Comparison of ENCODE assay signal across 10 cellular contexts in the genomic region with DNA sequence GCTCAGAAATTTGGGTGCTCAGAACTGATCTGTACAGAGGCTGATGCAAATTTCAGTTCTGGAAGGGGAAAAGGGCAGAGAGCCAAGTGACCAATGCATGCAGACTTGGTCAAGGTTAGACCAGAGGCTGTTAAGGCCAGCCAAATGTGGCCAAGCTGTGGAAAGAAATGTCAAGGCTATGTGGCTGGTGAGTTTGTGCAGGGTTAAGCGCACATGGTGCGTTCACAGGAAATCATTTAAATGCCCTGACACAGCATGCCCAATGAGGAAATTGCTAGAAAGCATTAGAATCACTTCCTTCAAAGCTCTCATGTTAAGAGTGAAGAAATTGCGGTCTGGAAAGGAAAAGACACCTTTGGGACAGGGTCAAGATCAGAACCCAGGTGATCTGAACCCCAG. TPM values are rescaled to one million over a fixed set of nuclear protein-coding genes. Genes with fewer than 3 reads are reported as not detected.
A peak's percentile ranks its signal among the peaks of the same experiment; 100 is the strongest.
DNase-seq lines count a peak whose midpoint lies in the region; ATAC-seq and TF ChIP-seq lines count a peak whose summit lies in the region.
"Had no signal": no experiment of that assay in that cellular context is flagged by ENCODE, and none has a peak within 500 bp of the region (broad histone marks: within the 10 kb centered on the region; RNA-seq: fewer than 3 reads in every experiment).

No MANE protein-coding gene starts in this region.

- no peak for TF ChIP-seq CTCF in Calu3 (IDR thresholded peaks at IDR 0.05; ENCODE audit: unreplicated experiment)

- no peaks in the 10 kb centered on the region for H3K79me1 ChIP-seq in neuronal stem cell (ENCODE audit: low read depth, low read length)

- H2AFZ ChIP-seq in neuronal stem cell (ENCODE audit: low read length): peak overlapping the region; percentile 6

- H3K4me3 Mint-ChIP-seq in Calu3 (ENCODE audit: low read depth, unreplicated experiment): no peak overlapping the region
- H3K4me3 Mint-ChIP-seq: nephron had no signal

- H2BK12ac ChIP-seq in neuronal stem cell (ENCODE audit: low read length): no peak overlapping the region

- H3K18ac ChIP-seq in neuronal stem cell (ENCODE audit: low read length): no peak overlapping the region

- no peak overlapping the region for H3K14ac ChIP-seq in neuronal stem cell (ENCODE audit: low read length)

- peaks cover 4 to 10% of the 10 kb centered on the region in 2 donors for H3K4me1 ChIP-seq in neuronal stem cell (ENCODE audit: control insufficient read depth in 2 of 2, insufficient read depth in 1 of 2, low read depth in 1 of 2, low read length in 2 of 2)

- no peaks in the 10 kb centered on the region for H3K27me3 ChIP-seq in neuronal stem cell (ENCODE audit: control insufficient read depth in 3 of 3, insufficient read depth in 3 of 3, low read depth in 1 of 3, low read length in 3 of 3)

- no peak overlapping the region for H3K27ac ChIP-seq in neuronal stem cell (replicated peaks; ENCODE audit: low read length)

- no peaks in the 10 kb centered on the region for H3K36me3 ChIP-seq in neuronal stem cell (replicated peaks in 1 of 2; ENCODE audit: control insufficient read depth in 2 of 2, insufficient read depth in 2 of 2, low read length in 2 of 2)

- WGBS in neuronal stem cell (ENCODE audit: extremely low coverage in 2 of 2, insufficient read length in 2 of 2, insufficient replicate concordance in 1 of 2), 2 donors: no CpG with 5 or more reads among the region's 3 CpGs

- H2AK5ac ChIP-seq in neuronal stem cell (ENCODE audit: low read depth, low read length): no peak overlapping the region

- H3K23ac ChIP-seq in neuronal stem cell (ENCODE audit: low read depth, low read length, poor library complexity): no peak overlapping the region

- peaks cover 16% of the 10 kb centered on the region for H3K36me3 Mint-ChIP-seq in Calu3 (ENCODE audit: insufficient read depth, unreplicated experiment)

- no peak overlapping the region for H4K8ac ChIP-seq in neuronal stem cell (ENCODE audit: low read depth, low read length)

- H4K91ac ChIP-seq in neuronal stem cell (ENCODE audit: low read depth, low read length, poor library complexity): no peak overlapping the region

- peak; percentile 32 for ATAC-seq in GM19043 (IDR thresholded peaks at IDR 0.05; ENCODE audit: low read depth, unreplicated experiment)
- peak; percentile 33 for ATAC-seq in HG02759 (IDR thresholded peaks at IDR 0.05; ENCODE audit: unreplicated experiment)

- no TSS peak for BruUV-seq in Calu3 (replicated peaks; lab: Mats Ljungman, UMichigan)

- intact Hi-C loops in Calu3 (cut with micrococcal nuclease; ENCODE audit: unreplicated experiment): loop anchor here (1.0 to 2.0 kb wide), 2 partner anchors 29 to 78 kb away; no protein-coding TSS in a partner anchor

- H3K4me1 Mint-ChIP-seq in Calu3 (ENCODE audit: low read depth, unreplicated experiment): peaks cover 11% of the 10 kb centered on the region

- DNase-seq in NAMALWA (ENCODE audit: low spot score): peak; percentile 27
- no peak for DNase-seq in neuronal stem cell (ENCODE audit: low spot score)
- no peak for DNase-seq in NCI-H1092 treated with DMSO at 0.1 percent for 48 hours (lab: John Stamatoyannopoulos, UW)
- DNase-seq in cortex of kidney (lab: John Stamatoyannopoulos, UW): no peak
- DNase-seq in Calu3: no peak
- DNase-seq: effector CD4-positive, alpha-beta T cell had no signal

- no peak overlapping the region for H3K4me3 ChIP-seq in neuronal stem cell (ENCODE audit: low read length in 2 of 2)
- H3K4me3 ChIP-seq: K562 had no signal

- no peak overlapping the region for H3K27ac Mint-ChIP-seq in Calu3 (ENCODE audit: unreplicated experiment)
- H3K27ac Mint-ChIP-seq: nephron had no signal

- H3K9ac ChIP-seq in neuronal stem cell (ENCODE audit: low read depth, low read length, poor library complexity): no peak overlapping the region

- H3K27me3 Mint-ChIP-seq in Calu3 (ENCODE audit: unreplicated experiment): no peaks in the 10 kb centered on the region

- H3K9me3 Mint-ChIP-seq in Calu3 (ENCODE audit: low read depth, unreplicated experiment): no peaks in the 10 kb centered on the region
- H3K9me3 Mint-ChIP-seq: nephron had no signal

- H2BK15ac ChIP-seq in neuronal stem cell (ENCODE audit: low read length): no peak overlapping the region

- H3K9me3 ChIP-seq in neuronal stem cell (replicated peaks in 1 of 2; ENCODE audit: control insufficient read depth in 2 of 2, insufficient read depth in 1 of 2, low read depth in 1 of 2, low read length in 2 of 2): no peaks in the 10 kb centered on the region

- no peak overlapping the region for H3K4me2 ChIP-seq in neuronal stem cell (ENCODE audit: insufficient read depth, low read length, poor library complexity, severe bottlenecking)

- CTCF ChIA-PET in Calu3 (lab: Charles Lee): interaction anchor here (1.0 to 1.7 kb wide), 3 partner anchors 30 to 56 kb away, joined by 3 to 18 read pairs (median 4); no protein-coding TSS in a partner anchor

- H3K4ac ChIP-seq in neuronal stem cell (ENCODE audit: low read length): no peak overlapping the region

- no peak overlapping the region for H2BK120ac ChIP-seq in neuronal stem cell (ENCODE audit: low read depth, low read length)

- no peak overlapping the region for H2BK5ac ChIP-seq in neuronal stem cell (ENCODE audit: low read length)

RNA-seq across cellular contexts. Expression of a gene that starts 58.0 kb away (rescaled TPM):
- polyA plus RNA-seq in neuronal stem cell (2013, experiment 1 of 2): 1.3 TPM
- polyA plus RNA-seq in neuronal stem cell (2013, experiment 2 of 2): 1.2 TPM
- 25.0 and 28.3 TPM in 2 replicates for total RNA-seq in Calu3 (2022)
- polyA plus RNA-seq: K562 had no signal
